10 cellular contexts compared by ENCODE assay signal in the genomic region with DNA sequence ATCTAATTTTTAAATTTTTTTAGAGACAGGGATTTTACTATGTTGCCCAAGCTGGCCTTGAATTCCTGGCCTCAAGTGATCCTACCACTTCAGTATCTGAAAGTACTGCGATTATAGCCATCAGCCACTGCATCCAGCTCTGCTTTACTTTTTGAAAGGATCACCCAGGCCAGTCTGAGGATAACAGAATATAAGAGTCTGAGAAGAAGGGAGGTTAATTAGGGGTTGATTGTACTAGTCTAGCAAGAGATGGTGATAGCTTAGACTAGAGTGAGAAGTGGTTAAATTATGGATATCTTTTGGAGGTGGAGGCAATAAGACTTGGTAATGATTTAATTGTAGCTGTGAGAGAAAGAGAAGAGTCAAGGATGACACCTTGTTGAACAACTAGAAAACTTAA. TPM values are rescaled to one million over a fixed set of nuclear protein-coding genes. Genes with fewer than 3 reads are reported as not detected.
A peak's percentile ranks its signal among the peaks of the same experiment; 100 is the strongest.
DNase-seq lines count a peak whose midpoint lies in the region; ATAC-seq and TF ChIP-seq lines count a peak whose summit lies in the region.
"Had no signal": no experiment of that assay in that cellular context is flagged by ENCODE, and none has a peak within 500 bp of the region (broad histone marks: within the 10 kb centered on the region; RNA-seq: fewer than 3 reads in every experiment).

No MANE protein-coding gene starts in this region.

- BruUV-seq in Calu3 (replicated peaks; lab: Mats Ljungman, UMichigan): no TSS peak

- H3K36me3 Mint-ChIP-seq in Calu3 (ENCODE audit: insufficient read depth, unreplicated experiment) (no peaks in the 10 kb centered on the region), progenitor cell of endocrine pancreas (ENCODE audit: insufficient read depth) (peaks cover 11% of the 10 kb centered on the region)
- H3K36me3 Mint-ChIP-seq in central memory CD8-positive, alpha-beta T cell (ENCODE audit: insufficient read depth): peaks cover 2% of the 10 kb centered on the region

- H3K27me3 Mint-ChIP-seq in Calu3 (ENCODE audit: unreplicated experiment) (no peaks in the 10 kb centered on the region), progenitor cell of endocrine pancreas (no peaks in the 10 kb centered on the region)
- H3K27me3 Mint-ChIP-seq in central memory CD8-positive, alpha-beta T cell: no peaks in the 10 kb centered on the region
- H3K27me3 Mint-ChIP-seq: CD4-positive, CD25-positive, alpha-beta regulatory T cell had no signal

- peaks cover 8% of the 10 kb centered on the region for H3K4me1 Mint-ChIP-seq in Calu3 (ENCODE audit: low read depth, unreplicated experiment)
- peaks cover 17% of the 10 kb centered on the region for H3K4me1 Mint-ChIP-seq in central memory CD8-positive, alpha-beta T cell
- peaks cover 15% of the 10 kb centered on the region for H3K4me1 Mint-ChIP-seq in progenitor cell of endocrine pancreas (ENCODE audit: low read depth)

- H3K4me3 Mint-ChIP-seq in Calu3 (ENCODE audit: low read depth, unreplicated experiment): no peak overlapping the region
- no peak overlapping the region for H3K4me3 Mint-ChIP-seq in central memory CD8-positive, alpha-beta T cell
- H3K4me3 Mint-ChIP-seq in progenitor cell of endocrine pancreas (ENCODE audit: low read depth): no peak overlapping the region
- H3K4me3 Mint-ChIP-seq: CD4-positive, CD25-positive, alpha-beta regulatory T cell had no signal

- no peak for ATAC-seq in central memory CD8-positive, alpha-beta T cell (replicated peaks; ENCODE audit: extremely low read depth, poor library complexity, severe bottlenecking)
- no peak for ATAC-seq in GM21528 (IDR thresholded peaks at IDR 0.05; ENCODE audit: low FRiP score, unreplicated experiment)

- TF ChIP-seq CTCF in Calu3 (IDR thresholded peaks at IDR 0.05; ENCODE audit: unreplicated experiment) (no peak), progenitor cell of endocrine pancreas (IDR thresholded peaks at IDR 0.05; ENCODE audit: unreplicated experiment) (no peak)

- CTCF ChIA-PET in Calu3 (lab: Charles Lee): interaction anchor here (0.6 kb wide), 1 partner anchor 85 kb away, joined by 3 read pairs; no protein-coding TSS in a partner anchor

- H3K9me3 Mint-ChIP-seq in Calu3 (ENCODE audit: low read depth, unreplicated experiment) (no peaks in the 10 kb centered on the region), progenitor cell of endocrine pancreas (ENCODE audit: low read depth) (no peaks in the 10 kb centered on the region)
- H3K9me3 Mint-ChIP-seq in central memory CD8-positive, alpha-beta T cell: no peaks in the 10 kb centered on the region
- H3K9me3 Mint-ChIP-seq: CD4-positive, CD25-positive, alpha-beta regulatory T cell had no signal

- DNase-seq in Calu3 (no peak), NCI-H2227 treated with DMSO at 0.1 percent for 48 hours (lab: John Stamatoyannopoulos, UW) (peak; percentile 17), progenitor cell of endocrine pancreas (ENCODE audit: low spot score, unreplicated experiment) (no peak), NCI-H446 (lab: John Stamatoyannopoulos, UW) (no peak)
- no peak for DNase-seq in central memory CD8-positive, alpha-beta T cell (ENCODE audit: low spot score in 2 of 2)
- DNase-seq in activated effector memory CD4-positive, alpha-beta T cell treated with anti-CD3 and anti-CD28 coated beads, Interleukin-2, amount 50 U/mL, for 16 hours: no peak
- DNase-seq: ACHN; CD4-positive, CD25-positive, alpha-beta regulatory T cell; DMS 273 treated with DMSO at 0.1 percent for 48 hours had no signal

- intact Hi-C loops in Calu3 (cut with micrococcal nuclease; ENCODE audit: unreplicated experiment): no loop called here

- H3K27ac Mint-ChIP-seq in Calu3 (ENCODE audit: unreplicated experiment) (peak overlapping the region; percentile 2), progenitor cell of endocrine pancreas (peak overlapping the region; percentile 12)
- peak overlapping the region; percentile 2 for H3K27ac Mint-ChIP-seq in central memory CD8-positive, alpha-beta T cell (ENCODE audit: low read depth)
- H3K27ac Mint-ChIP-seq: CD4-positive, CD25-positive, alpha-beta regulatory T cell had no signal

RNA-seq across cellular contexts. Expression of gene PHACTR4, which starts 32.2 kb away (rescaled TPM):
- 58.0 and 58.7 TPM in 2 replicates for total RNA-seq in Calu3 (2022)
- total RNA-seq in progenitor cell of endocrine pancreas: 74.6 and 80.6 TPM in 2 replicates
